1 cellular context compared by ENCODE assay signal in the genomic region with DNA sequence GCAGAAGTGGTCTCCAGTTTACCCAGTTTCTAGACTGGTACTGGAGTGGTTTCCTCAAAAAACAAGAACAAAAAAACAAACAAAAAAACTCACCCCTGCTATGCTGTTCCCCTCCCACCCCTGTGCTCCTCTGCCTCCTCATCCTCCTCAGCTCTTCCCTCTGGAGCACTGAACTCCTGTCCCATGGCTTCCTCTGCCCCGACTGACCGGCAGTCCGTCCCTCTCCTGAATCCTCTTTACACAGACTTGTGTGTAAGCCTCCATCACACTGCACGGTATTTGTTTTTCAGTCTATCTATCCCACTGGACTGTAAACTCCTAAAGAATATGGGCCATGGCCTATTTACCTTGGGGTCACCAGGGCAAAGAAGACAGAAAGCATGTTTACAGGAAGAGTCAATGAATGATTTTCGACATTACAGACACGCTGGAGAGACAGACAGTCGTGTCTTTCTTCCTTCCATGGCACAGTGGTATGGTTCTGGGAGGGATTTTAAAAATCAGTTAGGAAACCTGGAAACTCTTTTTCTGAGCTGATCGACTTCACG.
TF ChIP-seq lines count a peak whose summit lies in the region.

No MANE protein-coding gene starts in this region.

TF ChIP-seq in HepG2, 621 proteins besides CTCF, POLR2A, EP300 and RAD21 (continued from another document and continues in another):
- TF ChIP-seq NR2F6 (IDR thresholded peaks at IDR 0.05) (peak; percentile 93), NR2F6 (CRISPR knock-in tag; IDR thresholded peaks at IDR 0.05) (peak; percentile 75), ZNF101 (CRISPR knock-in tag; IDR thresholded peaks at IDR 0.05; ENCODE audit: borderline replicate concordance, low read depth) (no peak), MED13 (CRISPR knock-in tag; IDR thresholded peaks at IDR 0.05) (no peak), HDAC2 (CRISPR knock-in tag; IDR thresholded peaks at IDR 0.05) (peak; percentile 69), ZNF263 (CRISPR knock-in tag; IDR thresholded peaks at IDR 0.05) (peak; percentile 94), ZBTB7A (CRISPR knock-in tag; IDR thresholded peaks at IDR 0.05) (no peak), ZSCAN30 (CRISPR knock-in tag; IDR thresholded peaks at IDR 0.05) (no peak), CENPX (CRISPR knock-in tag; IDR thresholded peaks at IDR 0.05) (no peak), JUN (CRISPR knock-in tag; IDR thresholded peaks at IDR 0.05) (no peak), NR2F1 (CRISPR knock-in tag; IDR thresholded peaks at IDR 0.05) (peak; percentile 75 to 76; a peak in 3 of 4 replicates), SNAPC2 (CRISPR knock-in tag; IDR thresholded peaks at IDR 0.05) (no peak), SNAI1 (CRISPR knock-in tag; IDR thresholded peaks at IDR 0.05; ENCODE audit: borderline replicate concordance) (no peak), GLI4 (CRISPR knock-in tag; IDR thresholded peaks at IDR 0.05; ENCODE audit: borderline replicate concordance) (no peak), CBX5 (CRISPR knock-in tag; IDR thresholded peaks at IDR 0.05; ENCODE audit: borderline replicate concordance) (no peak), ZNF724P (CRISPR knock-in tag; IDR thresholded peaks at IDR 0.05; ENCODE audit: borderline replicate concordance) (no peak), HOXA3 (CRISPR knock-in tag; IDR thresholded peaks at IDR 0.05) (no peak), ZMYM2 (CRISPR knock-in tag; IDR thresholded peaks at IDR 0.05) (0 out of 2 replicates have a peak, but pooled peaks have one; percentile 32), SMAD1 (CRISPR knock-in tag; IDR thresholded peaks at IDR 0.05; ENCODE audit: borderline replicate concordance, low read depth) (no peak), SP5 (CRISPR knock-in tag; IDR thresholded peaks at IDR 0.05; ENCODE audit: borderline replicate concordance, low read depth) (no peak), KLF15 (CRISPR knock-in tag; IDR thresholded peaks at IDR 0.05; ENCODE audit: borderline replicate concordance) (no peak), PHF20 (CRISPR knock-in tag; IDR thresholded peaks at IDR 0.05) (no peak), ZNF614 (CRISPR knock-in tag; IDR thresholded peaks at IDR 0.05; ENCODE audit: borderline replicate concordance) (0 out of 2 replicates have a peak, but pooled peaks have one; percentile 50)
- TF ChIP-seq, protein P1, sequence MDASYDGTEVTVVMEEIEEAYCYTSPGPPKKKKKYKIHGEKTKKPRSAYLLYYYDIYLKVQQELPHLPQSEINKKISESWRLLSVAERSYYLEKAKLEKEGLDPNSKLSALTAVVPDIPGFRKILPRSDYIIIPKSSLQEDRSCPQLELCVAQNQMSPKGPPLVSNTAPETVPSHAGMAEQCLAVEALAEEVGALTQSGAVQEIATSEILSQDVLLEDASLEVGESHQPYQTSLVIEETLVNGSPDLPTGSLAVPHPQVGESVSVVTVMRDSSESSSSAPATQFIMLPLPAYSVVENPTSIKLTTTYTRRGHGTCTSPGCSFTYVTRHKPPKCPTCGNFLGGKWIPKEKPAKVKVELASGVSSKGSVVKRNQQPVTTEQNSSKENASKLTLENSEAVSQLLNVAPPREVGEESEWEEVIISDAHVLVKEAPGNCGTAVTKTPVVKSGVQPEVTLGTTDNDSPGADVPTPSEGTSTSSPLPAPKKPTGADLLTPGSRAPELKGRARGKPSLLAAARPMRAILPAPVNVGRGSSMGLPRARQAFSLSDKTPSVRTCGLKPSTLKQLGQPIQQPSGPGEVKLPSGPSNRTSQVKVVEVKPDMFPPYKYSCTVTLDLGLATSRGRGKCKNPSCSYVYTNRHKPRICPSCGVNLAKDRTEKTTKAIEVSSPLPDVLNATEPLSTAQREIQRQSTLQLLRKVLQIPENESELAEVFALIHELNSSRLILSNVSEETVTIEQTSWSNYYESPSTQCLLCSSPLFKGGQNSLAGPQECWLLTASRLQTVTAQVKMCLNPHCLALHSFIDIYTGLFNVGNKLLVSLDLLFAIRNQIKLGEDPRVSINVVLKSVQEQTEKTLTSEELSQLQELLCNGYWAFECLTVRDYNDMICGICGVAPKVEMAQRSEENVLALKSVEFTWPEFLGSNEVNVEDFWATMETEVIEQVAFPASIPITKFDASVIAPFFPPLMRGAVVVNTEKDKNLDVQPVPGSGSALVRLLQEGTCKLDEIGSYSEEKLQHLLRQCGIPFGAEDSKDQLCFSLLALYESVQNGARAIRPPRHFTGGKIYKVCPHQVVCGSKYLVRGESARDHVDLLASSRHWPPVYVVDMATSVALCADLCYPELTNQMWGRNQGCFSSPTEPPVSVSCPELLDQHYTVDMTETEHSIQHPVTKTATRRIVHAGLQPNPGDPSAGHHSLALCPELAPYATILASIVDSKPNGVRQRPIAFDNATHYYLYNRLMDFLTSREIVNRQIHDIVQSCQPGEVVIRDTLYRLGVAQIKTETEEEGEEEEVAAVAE (CRISPR knock-in tag; IDR thresholded peaks at IDR 0.05; ENCODE audit: borderline replicate concordance): no peak
- TF ChIP-seq, protein P2, sequence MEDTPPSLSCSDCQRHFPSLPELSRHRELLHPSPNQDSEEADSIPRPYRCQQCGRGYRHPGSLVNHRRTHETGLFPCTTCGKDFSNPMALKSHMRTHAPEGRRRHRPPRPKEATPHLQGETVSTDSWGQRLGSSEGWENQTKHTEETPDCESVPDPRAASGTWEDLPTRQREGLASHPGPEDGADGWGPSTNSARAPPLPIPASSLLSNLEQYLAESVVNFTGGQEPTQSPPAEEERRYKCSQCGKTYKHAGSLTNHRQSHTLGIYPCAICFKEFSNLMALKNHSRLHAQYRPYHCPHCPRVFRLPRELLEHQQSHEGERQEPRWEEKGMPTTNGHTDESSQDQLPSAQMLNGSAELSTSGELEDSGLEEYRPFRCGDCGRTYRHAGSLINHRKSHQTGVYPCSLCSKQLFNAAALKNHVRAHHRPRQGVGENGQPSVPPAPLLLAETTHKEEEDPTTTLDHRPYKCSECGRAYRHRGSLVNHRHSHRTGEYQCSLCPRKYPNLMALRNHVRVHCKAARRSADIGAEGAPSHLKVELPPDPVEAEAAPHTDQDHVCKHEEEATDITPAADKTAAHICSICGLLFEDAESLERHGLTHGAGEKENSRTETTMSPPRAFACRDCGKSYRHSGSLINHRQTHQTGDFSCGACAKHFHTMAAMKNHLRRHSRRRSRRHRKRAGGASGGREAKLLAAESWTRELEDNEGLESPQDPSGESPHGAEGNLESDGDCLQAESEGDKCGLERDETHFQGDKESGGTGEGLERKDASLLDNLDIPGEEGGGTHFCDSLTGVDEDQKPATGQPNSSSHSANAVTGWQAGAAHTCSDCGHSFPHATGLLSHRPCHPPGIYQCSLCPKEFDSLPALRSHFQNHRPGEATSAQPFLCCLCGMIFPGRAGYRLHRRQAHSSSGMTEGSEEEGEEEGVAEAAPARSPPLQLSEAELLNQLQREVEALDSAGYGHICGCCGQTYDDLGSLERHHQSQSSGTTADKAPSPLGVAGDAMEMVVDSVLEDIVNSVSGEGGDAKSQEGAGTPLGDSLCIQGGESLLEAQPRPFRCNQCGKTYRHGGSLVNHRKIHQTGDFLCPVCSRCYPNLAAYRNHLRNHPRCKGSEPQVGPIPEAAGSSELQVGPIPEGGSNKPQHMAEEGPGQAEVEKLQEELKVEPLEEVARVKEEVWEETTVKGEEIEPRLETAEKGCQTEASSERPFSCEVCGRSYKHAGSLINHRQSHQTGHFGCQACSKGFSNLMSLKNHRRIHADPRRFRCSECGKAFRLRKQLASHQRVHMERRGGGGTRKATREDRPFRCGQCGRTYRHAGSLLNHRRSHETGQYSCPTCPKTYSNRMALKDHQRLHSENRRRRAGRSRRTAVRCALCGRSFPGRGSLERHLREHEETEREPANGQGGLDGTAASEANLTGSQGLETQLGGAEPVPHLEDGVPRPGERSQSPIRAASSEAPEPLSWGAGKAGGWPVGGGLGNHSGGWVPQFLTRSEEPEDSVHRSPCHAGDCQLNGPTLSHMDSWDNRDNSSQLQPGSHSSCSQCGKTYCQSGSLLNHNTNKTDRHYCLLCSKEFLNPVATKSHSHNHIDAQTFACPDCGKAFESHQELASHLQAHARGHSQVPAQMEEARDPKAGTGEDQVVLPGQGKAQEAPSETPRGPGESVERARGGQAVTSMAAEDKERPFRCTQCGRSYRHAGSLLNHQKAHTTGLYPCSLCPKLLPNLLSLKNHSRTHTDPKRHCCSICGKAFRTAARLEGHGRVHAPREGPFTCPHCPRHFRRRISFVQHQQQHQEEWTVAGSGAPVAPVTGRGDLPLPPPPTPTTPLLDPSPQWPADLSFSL (CRISPR knock-in tag; IDR thresholded peaks at IDR 0.05): no peak
- TF ChIP-seq, protein P3, sequence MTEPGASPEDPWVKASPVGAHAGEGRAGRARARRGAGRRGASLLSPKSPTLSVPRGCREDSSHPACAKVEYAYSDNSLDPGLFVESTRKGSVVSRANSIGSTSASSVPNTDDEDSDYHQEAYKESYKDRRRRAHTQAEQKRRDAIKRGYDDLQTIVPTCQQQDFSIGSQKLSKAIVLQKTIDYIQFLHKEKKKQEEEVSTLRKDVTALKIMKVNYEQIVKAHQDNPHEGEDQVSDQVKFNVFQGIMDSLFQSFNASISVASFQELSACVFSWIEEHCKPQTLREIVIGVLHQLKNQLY (CRISPR knock-in tag; IDR thresholded peaks at IDR 0.05): no peak
- TF ChIP-seq, protein P4, sequence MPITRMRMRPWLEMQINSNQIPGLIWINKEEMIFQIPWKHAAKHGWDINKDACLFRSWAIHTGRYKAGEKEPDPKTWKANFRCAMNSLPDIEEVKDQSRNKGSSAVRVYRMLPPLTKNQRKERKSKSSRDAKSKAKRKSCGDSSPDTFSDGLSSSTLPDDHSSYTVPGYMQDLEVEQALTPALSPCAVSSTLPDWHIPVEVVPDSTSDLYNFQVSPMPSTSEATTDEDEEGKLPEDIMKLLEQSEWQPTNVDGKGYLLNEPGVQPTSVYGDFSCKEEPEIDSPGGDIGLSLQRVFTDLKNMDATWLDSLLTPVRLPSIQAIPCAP (CRISPR knock-in tag; IDR thresholded peaks at IDR 0.05; ENCODE audit: low read depth): no peak
- TF ChIP-seq, protein P5, sequence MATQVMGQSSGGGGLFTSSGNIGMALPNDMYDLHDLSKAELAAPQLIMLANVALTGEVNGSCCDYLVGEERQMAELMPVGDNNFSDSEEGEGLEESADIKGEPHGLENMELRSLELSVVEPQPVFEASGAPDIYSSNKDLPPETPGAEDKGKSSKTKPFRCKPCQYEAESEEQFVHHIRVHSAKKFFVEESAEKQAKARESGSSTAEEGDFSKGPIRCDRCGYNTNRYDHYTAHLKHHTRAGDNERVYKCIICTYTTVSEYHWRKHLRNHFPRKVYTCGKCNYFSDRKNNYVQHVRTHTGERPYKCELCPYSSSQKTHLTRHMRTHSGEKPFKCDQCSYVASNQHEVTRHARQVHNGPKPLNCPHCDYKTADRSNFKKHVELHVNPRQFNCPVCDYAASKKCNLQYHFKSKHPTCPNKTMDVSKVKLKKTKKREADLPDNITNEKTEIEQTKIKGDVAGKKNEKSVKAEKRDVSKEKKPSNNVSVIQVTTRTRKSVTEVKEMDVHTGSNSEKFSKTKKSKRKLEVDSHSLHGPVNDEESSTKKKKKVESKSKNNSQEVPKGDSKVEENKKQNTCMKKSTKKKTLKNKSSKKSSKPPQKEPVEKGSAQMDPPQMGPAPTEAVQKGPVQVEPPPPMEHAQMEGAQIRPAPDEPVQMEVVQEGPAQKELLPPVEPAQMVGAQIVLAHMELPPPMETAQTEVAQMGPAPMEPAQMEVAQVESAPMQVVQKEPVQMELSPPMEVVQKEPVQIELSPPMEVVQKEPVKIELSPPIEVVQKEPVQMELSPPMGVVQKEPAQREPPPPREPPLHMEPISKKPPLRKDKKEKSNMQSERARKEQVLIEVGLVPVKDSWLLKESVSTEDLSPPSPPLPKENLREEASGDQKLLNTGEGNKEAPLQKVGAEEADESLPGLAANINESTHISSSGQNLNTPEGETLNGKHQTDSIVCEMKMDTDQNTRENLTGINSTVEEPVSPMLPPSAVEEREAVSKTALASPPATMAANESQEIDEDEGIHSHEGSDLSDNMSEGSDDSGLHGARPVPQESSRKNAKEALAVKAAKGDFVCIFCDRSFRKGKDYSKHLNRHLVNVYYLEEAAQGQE (IDR thresholded peaks at IDR 0.05; ENCODE audit: borderline replicate concordance in 1 of 2, low read depth in 1 of 2, low read length in 2 of 2): peak in 1 of 2 experiments; percentile 24; a peak in 1 of 4 replicates
- TF ChIP-seq, protein P6, sequence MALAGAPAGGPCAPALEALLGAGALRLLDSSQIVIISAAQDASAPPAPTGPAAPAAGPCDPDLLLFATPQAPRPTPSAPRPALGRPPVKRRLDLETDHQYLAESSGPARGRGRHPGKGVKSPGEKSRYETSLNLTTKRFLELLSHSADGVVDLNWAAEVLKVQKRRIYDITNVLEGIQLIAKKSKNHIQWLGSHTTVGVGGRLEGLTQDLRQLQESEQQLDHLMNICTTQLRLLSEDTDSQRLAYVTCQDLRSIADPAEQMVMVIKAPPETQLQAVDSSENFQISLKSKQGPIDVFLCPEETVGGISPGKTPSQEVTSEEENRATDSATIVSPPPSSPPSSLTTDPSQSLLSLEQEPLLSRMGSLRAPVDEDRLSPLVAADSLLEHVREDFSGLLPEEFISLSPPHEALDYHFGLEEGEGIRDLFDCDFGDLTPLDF (CRISPR knock-in tag; IDR thresholded peaks at IDR 0.05): no peak
- TF ChIP-seq, protein P7, sequence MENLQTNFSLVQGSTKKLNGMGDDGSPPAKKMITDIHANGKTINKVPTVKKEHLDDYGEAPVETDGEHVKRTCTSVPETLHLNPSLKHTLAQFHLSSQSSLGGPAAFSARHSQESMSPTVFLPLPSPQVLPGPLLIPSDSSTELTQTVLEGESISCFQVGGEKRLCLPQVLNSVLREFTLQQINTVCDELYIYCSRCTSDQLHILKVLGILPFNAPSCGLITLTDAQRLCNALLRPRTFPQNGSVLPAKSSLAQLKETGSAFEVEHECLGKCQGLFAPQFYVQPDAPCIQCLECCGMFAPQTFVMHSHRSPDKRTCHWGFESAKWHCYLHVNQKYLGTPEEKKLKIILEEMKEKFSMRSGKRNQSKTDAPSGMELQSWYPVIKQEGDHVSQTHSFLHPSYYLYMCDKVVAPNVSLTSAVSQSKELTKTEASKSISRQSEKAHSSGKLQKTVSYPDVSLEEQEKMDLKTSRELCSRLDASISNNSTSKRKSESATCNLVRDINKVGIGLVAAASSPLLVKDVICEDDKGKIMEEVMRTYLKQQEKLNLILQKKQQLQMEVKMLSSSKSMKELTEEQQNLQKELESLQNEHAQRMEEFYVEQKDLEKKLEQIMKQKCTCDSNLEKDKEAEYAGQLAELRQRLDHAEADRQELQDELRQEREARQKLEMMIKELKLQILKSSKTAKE (CRISPR knock-in tag; IDR thresholded peaks at IDR 0.05; ENCODE audit: borderline replicate concordance): peak; percentile 90
- TF ChIP-seq, protein P8, sequence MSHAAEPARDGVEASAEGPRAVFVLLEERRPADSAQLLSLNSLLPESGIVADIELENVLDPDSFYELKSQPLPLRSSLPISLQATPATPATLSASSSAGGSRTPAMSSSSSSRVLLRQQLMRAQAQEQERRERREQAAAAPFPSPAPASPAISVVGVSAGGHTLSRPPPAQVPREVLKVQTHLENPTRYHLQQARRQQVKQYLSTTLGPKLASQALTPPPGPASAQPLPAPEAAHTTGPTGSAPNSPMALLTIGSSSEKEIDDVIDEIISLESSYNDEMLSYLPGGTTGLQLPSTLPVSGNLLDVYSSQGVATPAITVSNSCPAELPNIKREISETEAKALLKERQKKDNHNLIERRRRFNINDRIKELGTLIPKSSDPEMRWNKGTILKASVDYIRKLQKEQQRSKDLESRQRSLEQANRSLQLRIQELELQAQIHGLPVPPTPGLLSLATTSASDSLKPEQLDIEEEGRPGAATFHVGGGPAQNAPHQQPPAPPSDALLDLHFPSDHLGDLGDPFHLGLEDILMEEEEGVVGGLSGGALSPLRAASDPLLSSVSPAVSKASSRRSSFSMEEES (CRISPR knock-in tag; IDR thresholded peaks at IDR 0.05): no peak
- TF ChIP-seq, protein P9, sequence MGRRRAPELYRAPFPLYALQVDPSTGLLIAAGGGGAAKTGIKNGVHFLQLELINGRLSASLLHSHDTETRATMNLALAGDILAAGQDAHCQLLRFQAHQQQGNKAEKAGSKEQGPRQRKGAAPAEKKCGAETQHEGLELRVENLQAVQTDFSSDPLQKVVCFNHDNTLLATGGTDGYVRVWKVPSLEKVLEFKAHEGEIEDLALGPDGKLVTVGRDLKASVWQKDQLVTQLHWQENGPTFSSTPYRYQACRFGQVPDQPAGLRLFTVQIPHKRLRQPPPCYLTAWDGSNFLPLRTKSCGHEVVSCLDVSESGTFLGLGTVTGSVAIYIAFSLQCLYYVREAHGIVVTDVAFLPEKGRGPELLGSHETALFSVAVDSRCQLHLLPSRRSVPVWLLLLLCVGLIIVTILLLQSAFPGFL (CRISPR knock-in tag; IDR thresholded peaks at IDR 0.05): no peak
